Comparison of ENCODE assay signal across 21 cellular contexts in genomic region chr13:43046259-43046658, GRCh38. TPM values are rescaled to one million over a fixed set of nuclear protein-coding genes. Genes with fewer than 3 reads are reported as not detected.
DNase-seq lines count a peak whose midpoint lies in the region; ATAC-seq and TF ChIP-seq lines count a peak whose summit lies in the region.
"Had no signal": no experiment of that assay in that cellular context is flagged by ENCODE, and none has a peak within 500 bp of the region (broad histone marks: within the 10 kb centered on the region; RNA-seq: fewer than 3 reads in every experiment).

No MANE protein-coding gene starts in this region.

- POLR2A ChIA-PET in activated CD4-positive, alpha-beta T cell treated with anti-CD3 and anti-CD28 coated beads, Interleukin-2, amount 10 ng/mL, durations not matched to agents 7 days and 5 days (lab: Charles Lee) = interaction anchor here (1.0 kb wide), 1 partner anchor 11 kb away, joined by 3 read pairs; no protein-coding TSS in a partner anchor

- H3K27me3 ChIP-seq in lower lobe of right lung (ENCODE audit: low read depth) (no peaks in the 10 kb centered on the region), transverse colon (no peaks in the 10 kb centered on the region)
- H3K27me3 ChIP-seq: BE2C, cardiac muscle cell, neural progenitor cell, tibial nerve had no signal

- intact Hi-C loops in lower lobe of right lung (cut with DNase I) = no loop called here
- intact Hi-C loops in transverse colon (cut with DNase I; ENCODE audit: low total_unique reads) = no loop called here

- TF ChIP-seq CTCF in lower lobe of right lung (IDR thresholded peaks at IDR 0.05) (no peak), transverse colon (IDR thresholded peaks at IDR 0.05) (no peak)

- H3K36me3 Mint-ChIP-seq in activated CD4-positive, alpha-beta T cell treated with anti-CD3 and anti-CD28 coated beads, Interleukin-2, amount 10 ng/mL, durations not matched to agents 7 days and 5 days (ENCODE audit: low read depth) = peaks cover 43% of the 10 kb centered on the region

- no peak for DNase-seq in activated CD4-positive, alpha-beta T cell treated with anti-CD3 and anti-CD28 coated beads, Interleukin-2, amount 10 ng/mL, durations not matched to agents 7 days and 5 days
- no peak for DNase-seq in activated CD4-positive, alpha-beta T cell treated with anti-CD3 and anti-CD28 coated beads, Interleukin-2, amount 50 U/mL, for 1 hour
- DNase-seq in SW480 (ENCODE audit: low spot score) (peak; percentile 70), lower lobe of right lung (no peak), transverse colon (peak; percentile 21), NCI-H774 (lab: John Stamatoyannopoulos, UW) (no peak)
- DNase-seq in activated CD8-positive, alpha-beta memory T cell treated with anti-CD3 and anti-CD28 coated beads, Interleukin-2, amount 50 U/mL, for 4 hours = no peak
- DNase-seq: activated T-cell treated with anti-CD3 and anti-CD28 coated beads, Interleukin-2, amount 50 U/mL, for 1 hour; BE2C; erythroblast; NCI-H446 treated with DMSO at 0.1 percent for 48 hours; psoas muscle; stimulated activated CD4-positive, alpha-beta T cell treated with anti-CD3 and anti-CD28 coated beads, Interleukin-2, amount 100 ng/mL, for 48 hours had no signal

- no peak overlapping the region for H3K4me3 ChIP-seq in lower lobe of right lung
- H3K4me3 ChIP-seq in transverse colon = no peak overlapping the region
- H3K4me3 ChIP-seq: cardiac muscle cell, HAP-1, neural progenitor cell, psoas muscle, skin epidermis, tibial nerve had no signal

- H3K4me1 ChIP-seq in lower lobe of right lung = peaks cover 30% of the 10 kb centered on the region
- peaks cover 14 to 63% (median 33%) of the 10 kb centered on the region in 4 donors for H3K4me1 ChIP-seq in transverse colon
- H3K4me1 ChIP-seq: psoas muscle had no signal

- no peak for ATAC-seq in lower lobe of right lung
- no peak for ATAC-seq in GM21367 (IDR thresholded peaks at IDR 0.05; ENCODE audit: unreplicated experiment)
- ATAC-seq: psoas muscle had no signal

- H3K9me3 ChIP-seq in lower lobe of right lung = no peaks in the 10 kb centered on the region
- no peaks in the 10 kb centered on the region for H3K9me3 ChIP-seq in transverse colon
- H3K9me3 ChIP-seq: BE2C, HAP-1, psoas muscle, tibial nerve had no signal

- in situ Hi-C loops in transverse colon (cut with MboI; ENCODE audit: low pct_ligation_motif_present in 1 of 4, low pct_unique_long_range_greater_than_20kb in 1 of 4, low sequenced_read_pairs in 3 of 4) = no loop called here

- H3K4me3 Mint-ChIP-seq in activated CD4-positive, alpha-beta T cell treated with anti-CD3 and anti-CD28 coated beads, Interleukin-2, amount 10 ng/mL, durations not matched to agents 7 days and 5 days = no peak overlapping the region
- H3K4me3 Mint-ChIP-seq: activated naive CD4-positive, alpha-beta T cell treated with anti-CD3 and anti-CD28 coated beads for 36 hours; neural progenitor cell; stimulated activated naive CD8-positive, alpha-beta T cell treated with anti-CD3 and anti-CD28 coated beads, Interleukin-15, Interleukin-2, amounts not matched to agents 100 ng/mL and 50 ng/mL, for 24 hours had no signal

- no peaks in the 10 kb centered on the region for H3K27me3 Mint-ChIP-seq in activated CD4-positive, alpha-beta T cell treated with anti-CD3 and anti-CD28 coated beads, Interleukin-2, amount 10 ng/mL, durations not matched to agents 7 days and 5 days
- H3K27me3 Mint-ChIP-seq: stimulated activated naive CD8-positive, alpha-beta T cell treated with anti-CD3 and anti-CD28 coated beads, Interleukin-15, Interleukin-2, amounts not matched to agents 100 ng/mL and 50 ng/mL, for 24 hours had no signal

- peak overlapping the region; percentile 88 for H3K27ac Mint-ChIP-seq in activated CD4-positive, alpha-beta T cell treated with anti-CD3 and anti-CD28 coated beads, Interleukin-2, amount 10 ng/mL, durations not matched to agents 7 days and 5 days
- H3K27ac Mint-ChIP-seq: activated naive CD4-positive, alpha-beta T cell treated with anti-CD3 and anti-CD28 coated beads for 36 hours; neural progenitor cell; stimulated activated naive CD8-positive, alpha-beta T cell treated with anti-CD3 and anti-CD28 coated beads, Interleukin-15, Interleukin-2, amounts not matched to agents 100 ng/mL and 50 ng/mL, for 24 hours had no signal

- H3K36me3 ChIP-seq in lower lobe of right lung (no peaks in the 10 kb centered on the region), transverse colon (no peaks in the 10 kb centered on the region)
- H3K36me3 ChIP-seq: BE2C, cardiac muscle cell, HAP-1, neural progenitor cell had no signal

- H3K9me3 Mint-ChIP-seq in activated CD4-positive, alpha-beta T cell treated with anti-CD3 and anti-CD28 coated beads, Interleukin-2, amount 10 ng/mL, durations not matched to agents 7 days and 5 days = no peaks in the 10 kb centered on the region
- H3K9me3 Mint-ChIP-seq: activated naive CD4-positive, alpha-beta T cell treated with anti-CD3 and anti-CD28 coated beads for 36 hours; stimulated activated naive CD8-positive, alpha-beta T cell treated with anti-CD3 and anti-CD28 coated beads, Interleukin-15, Interleukin-2, amounts not matched to agents 100 ng/mL and 50 ng/mL, for 24 hours had no signal

- CTCF ChIA-PET in activated CD4-positive, alpha-beta T cell treated with anti-CD3 and anti-CD28 coated beads, Interleukin-2, amount 10 ng/mL, durations not matched to agents 7 days and 5 days (lab: Charles Lee) = interaction anchor here (1.2 to 1.6 kb wide), 2 partner anchors 9 to 12 kb away, joined by 4 to 5 read pairs; no protein-coding TSS in a partner anchor

- 67 to 71% methylated on average over 1 to 6 of the region's 6 CpGs for WGBS in transverse colon (ENCODE audit: low coverage in 1 of 2), 2 donors

- H3K27ac ChIP-seq in lower lobe of right lung = peak overlapping the region; percentile 67
- H3K27ac ChIP-seq in transverse colon = peak overlapping the region; percentile 83 to 90 (median 86)
- H3K27ac ChIP-seq: cardiac muscle cell, neural progenitor cell, psoas muscle had no signal

- peaks cover 71% of the 10 kb centered on the region for H3K4me1 Mint-ChIP-seq in activated CD4-positive, alpha-beta T cell treated with anti-CD3 and anti-CD28 coated beads, Interleukin-2, amount 10 ng/mL, durations not matched to agents 7 days and 5 days

- no peak for TF ChIP-seq POLR2A in transverse colon (IDR thresholded peaks at IDR 0.05)

- no peak for TF ChIP-seq EP300 in transverse colon (IDR thresholded peaks at IDR 0.05; ENCODE audit: low read depth)

RNA-seq across cellular contexts. Expression of gene DNAJC15, which starts 22.9 kb away (rescaled TPM):
- 10 to 100 TPM; 12.5 to 18.5 TPM for total RNA-seq in activated CD4-positive, alpha-beta T cell treated with anti-CD3 and anti-CD28 coated beads, Interleukin-2, amount 10 ng/mL, durations not matched to agents 7 days and 5 days
- total RNA-seq in lower lobe of right lung = 17.0 TPM
- 10 to 100 TPM; 10.5 to 18.3 (median 11.4) TPM for total RNA-seq in transverse colon

RNA-seq across cellular contexts. Expression of gene EPSTI1, which starts 54.2 kb away (rescaled TPM):
- 100 to 1,000 TPM; 120 to 121 TPM for total RNA-seq in activated CD4-positive, alpha-beta T cell treated with anti-CD3 and anti-CD28 coated beads, Interleukin-2, amount 10 ng/mL, durations not matched to agents 7 days and 5 days
- total RNA-seq in lower lobe of right lung = 38.6 TPM
- total RNA-seq in transverse colon = 100 to 1,000 TPM in 1 of 4 donors, 10 to 100 TPM in 3; 13.1 to 145 (median 18.7) TPM

Comparison
In these comparisons a context has a peak if more than half of its experiments do, and no peak if none do; other contexts are left out.
1. DNase-seq: peak in SW480 (single experiment) and transverse colon (single experiment); none in activated CD4-positive, alpha-beta T cell treated with anti-CD3 and anti-CD28 coated beads, Interleukin-2, amount 10 ng/mL, durations not matched to agents 7 days and 5 days (single experiment), activated CD4-positive, alpha-beta T cell treated with anti-CD3 and anti-CD28 coated beads, Interleukin-2, amount 50 U/mL, for 1 hour (single experiment), lower lobe of right lung (single experiment), NCI-H774 (single experiment) and activated CD8-positive, alpha-beta memory T cell treated with anti-CD3 and anti-CD28 coated beads, Interleukin-2, amount 50 U/mL, for 4 hours (single experiment).